8 cellular contexts compared by ENCODE assay signal in the genomic region with DNA sequence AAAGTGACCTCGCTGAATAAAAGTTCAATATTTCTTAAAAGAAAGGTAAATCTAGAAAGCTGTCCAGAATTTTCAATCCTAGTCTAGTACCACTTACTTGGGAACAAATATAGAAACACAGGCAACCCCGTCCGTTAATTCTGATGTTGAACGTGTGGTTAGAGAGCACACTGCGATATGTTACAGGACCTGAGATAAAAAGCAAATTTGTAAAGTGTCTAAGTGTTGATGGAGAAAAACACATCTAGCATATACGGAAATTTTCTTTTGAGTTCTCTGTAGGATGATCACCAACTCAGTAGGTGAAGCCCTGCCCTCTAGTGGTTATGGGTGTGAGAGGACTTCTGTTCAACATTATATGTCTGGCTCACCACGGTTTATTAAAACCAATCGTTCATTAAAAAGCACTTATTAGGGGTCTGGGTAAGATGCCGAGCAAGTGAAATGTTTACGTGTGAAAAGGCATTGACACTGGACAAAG. TPM values are rescaled to one million over a fixed set of nuclear protein-coding genes. Genes with fewer than 3 reads are reported as not detected.
DNase-seq lines count a peak whose midpoint lies in the region; ATAC-seq and FAIRE-seq lines count a peak whose summit lies in the region.

No MANE protein-coding gene starts in this region.

- ATAC-seq in HG03457 (IDR thresholded peaks at IDR 0.05; ENCODE audit: unreplicated experiment): peak; percentile 33

- H3K9ac ChIP-seq in BLaER1 treated with 17β-estradiol and CSF1 and Interleukin-3, amounts not matched to agents 10 nM and 100 nM: peak overlapping the region; percentile 93 to 99 (median 96)

- H3K27me3 ChIP-seq in BLaER1 treated with 17β-estradiol and CSF1 and Interleukin-3, amounts not matched to agents 10 nM and 100 nM: no peaks in the 10 kb centered on the region

- peak overlapping the region; percentile 96 to 99 (median 98) for H3K27ac ChIP-seq in BLaER1 treated with 17β-estradiol and CSF1 and Interleukin-3, amounts not matched to agents 10 nM and 100 nM

- H4K20me1 ChIP-seq in BLaER1 treated with 17β-estradiol and CSF1 and Interleukin-3, amounts not matched to agents 10 nM and 100 nM: peaks cover 0 to 32% (median 18%) of the 10 kb centered on the region in 11 experiments; a peak in 15 of 22 replicates

- peak; percentile 40 for DNase-seq in GM19239 (ENCODE audit: insufficient read length, low spot score)
- peak; percentile 55 for DNase-seq in NCI-H510A (lab: John Stamatoyannopoulos, UW)
- DNase-seq in activated CD4-positive, alpha-beta T cell treated with anti-CD3 and anti-CD28 coated beads for 4 hours: peak; percentile 70 to 75
- peak; percentile 43 for DNase-seq in effector CD8-positive, alpha-beta T cell (lab: John Stamatoyannopoulos, UW)
- DNase-seq in lung microvascular endothelial cell (ENCODE audit: low read depth in 2 of 2): peak; percentile 85 to 87
- peak; percentile 33 for DNase-seq in stimulated activated CD8-positive, alpha-beta memory T cell treated with anti-CD3 and anti-CD28 coated beads, Interleukin-12 subunit alpha, Interleukin-12 subunit beta, amount 100 ng/mL, for 24 hours (ENCODE audit: extremely low read depth)

- H3K36me3 ChIP-seq in BLaER1 treated with 17β-estradiol and CSF1 and Interleukin-3, amounts not matched to agents 10 nM and 100 nM: no peaks in the 10 kb centered on the region

- H3K4me1 ChIP-seq in BLaER1 treated with 17β-estradiol and CSF1 and Interleukin-3, amounts not matched to agents 10 nM and 100 nM: peaks cover 19 to 36% (median 26%) of the 10 kb centered on the region in 10 experiments; a peak in 19 of 20 replicates

- peaks cover 0 to 8% (median 0%) of the 10 kb centered on the region in 11 experiments; a peak in 2 of 22 replicates for H3K9me3 ChIP-seq in BLaER1 treated with 17β-estradiol and CSF1 and Interleukin-3, amounts not matched to agents 10 nM and 100 nM (replicated peaks in 1 of 11)

- H3K4me3 ChIP-seq in BLaER1 treated with 17β-estradiol and CSF1 and Interleukin-3, amounts not matched to agents 10 nM and 100 nM: peak overlapping the region; percentile 71 to 96 (median 80)

- FAIRE-seq in GM19239 (lab: Jason Lieb, UNC): peak; percentile 88

- peak overlapping the region; percentile 67 to 85 (median 80) for H3K4me2 ChIP-seq in BLaER1 treated with 17β-estradiol and CSF1 and Interleukin-3, amounts not matched to agents 10 nM and 100 nM

RNA-seq across cellular contexts. Expression of a gene that starts 1.1 kb away (rescaled TPM):
- 67.6 and 92.1 TPM in 2 replicates for total RNA-seq in lung microvascular endothelial cell

Comparison
In these comparisons a context has a peak if more than half of its experiments do, and no peak if none do; other contexts are left out.
1. Peak in every context shown above with its lines: DNase-seq, ATAC-seq, H3K4me3 ChIP-seq and H3K27ac ChIP-seq.
2. DNase-seq: peak in every context shown above with its lines; median percentile 86 in lung microvascular endothelial cell; 72 in activated CD4-positive, alpha-beta T cell treated with anti-CD3 and anti-CD28 coated beads for 4 hours; 55 in NCI-H510A; 43 in effector CD8-positive, alpha-beta T cell; 40 in GM19239; 33 in stimulated activated CD8-positive, alpha-beta memory T cell treated with anti-CD3 and anti-CD28 coated beads, Interleukin-12 subunit alpha, Interleukin-12 subunit beta, amount 100 ng/mL, for 24 hours.